Comparison of ENCODE assay signal across 21 cellular contexts in genomic region chr20:23396961-23397620, GRCh38. TPM values are rescaled to one million over a fixed set of nuclear protein-coding genes. Genes with fewer than 3 reads are reported as not detected.
DNase-seq lines count a peak whose midpoint lies in the region; ATAC-seq, FAIRE-seq and TF ChIP-seq lines count a peak whose summit lies in the region.
"Had no signal": no experiment of that assay in that cellular context is flagged by ENCODE, and none has a peak within 500 bp of the region (broad histone marks: within the 10 kb centered on the region; RNA-seq: fewer than 3 reads in every experiment).

No MANE protein-coding gene starts in this region.

- H3K9me3 ChIP-seq in A673 (ENCODE audit: low read depth, low read length, poor library complexity, severe bottlenecking) (no peaks in the 10 kb centered on the region), T-helper 17 cell (ENCODE audit: control insufficient read depth, low read length, poor library complexity, severe bottlenecking) (no peaks in the 10 kb centered on the region), endothelial cell of umbilical vein (replicated peaks; ENCODE audit: control insufficient read depth, insufficient read depth, low read length) (no peaks in the 10 kb centered on the region)
- H3K9me3 ChIP-seq: gastroesophageal sphincter had no signal

- no peak overlapping the region for H3K9ac ChIP-seq in endothelial cell of umbilical vein (replicated peaks; ENCODE audit: extremely low read depth, insufficient read depth, low read length)

- intact Hi-C loops in A673 (cut with micrococcal nuclease; ENCODE audit: unreplicated experiment) (no loop called here), endothelial cell of umbilical vein (cut with micrococcal nuclease) (loop anchor here (1.0 kb wide), 1 partner anchor 35 kb away; the partner anchor contains the start of gene GZF1)

- no peaks in the 10 kb centered on the region for H3K27me3 Mint-ChIP-seq in T-helper 17 cell

- DNase-seq in A673 (ENCODE audit: low spot score) (peak; percentile 6), EH (ENCODE audit: low read depth) (peak; percentile 47), T-helper 17 cell (no peak), endothelial cell of umbilical vein (ENCODE audit: low read depth, low spot score) (peak; percentile 20), NCI-H2227 treated with DMSO at 0.1 percent for 48 hours (lab: John Stamatoyannopoulos, UW) (no peak), NCI-H2227 (lab: John Stamatoyannopoulos, UW; ENCODE audit: unreplicated experiment) (no peak)
- DNase-seq in central memory CD4-positive, alpha-beta T cell, result no peak
- DNase-seq: activated naive CD4-positive, alpha-beta T cell; DMS53; KBM-7; NCI-H1417; nephron progenitor cell had no signal

- ATAC-seq in T-helper 17 cell (no peak), HG02678 (IDR thresholded peaks at IDR 0.05; ENCODE audit: unreplicated experiment) (no peak)
- ATAC-seq: gastroesophageal sphincter had no signal

- no peak overlapping the region for H3K4me2 ChIP-seq in endothelial cell of umbilical vein (ENCODE audit: insufficient read depth, low read length)

- H3K4me3 Mint-ChIP-seq in T-helper 17 cell, result no peak overlapping the region
- H3K4me3 Mint-ChIP-seq: nephron progenitor cell had no signal

- no peaks in the 10 kb centered on the region for H4K20me1 ChIP-seq in endothelial cell of umbilical vein (replicated peaks; ENCODE audit: control insufficient read depth, extremely low read depth, insufficient read depth, low read length)

- H3K79me2 ChIP-seq in endothelial cell of umbilical vein (ENCODE audit: control insufficient read depth, insufficient read depth, low read length), result peaks cover 16% of the 10 kb centered on the region

- FAIRE-seq in endothelial cell of umbilical vein (lab: Jason Lieb, UNC), result peak; percentile 66
- FAIRE-seq: bronchial epithelial cell had no signal

- H3K27ac Mint-ChIP-seq in T-helper 17 cell, result peak overlapping the region; percentile 71

- no peaks in the 10 kb centered on the region for H3K27me3 ChIP-seq in A673 (replicated peaks; ENCODE audit: insufficient read depth, low read depth, low read length, poor library complexity)
- H3K27me3 ChIP-seq in endothelial cell of umbilical vein (ENCODE audit: control insufficient read depth in 2 of 2, insufficient read depth in 2 of 2, low read length in 2 of 2), result no peaks in the 10 kb centered on the region
- H3K27me3 ChIP-seq: gastroesophageal sphincter had no signal

- H3K27ac ChIP-seq in A673 (ENCODE audit: low read depth, low read length, poor library complexity, severe bottlenecking), result no peak overlapping the region
- peak overlapping the region; percentile 74 for H3K27ac ChIP-seq in endothelial cell of umbilical vein (ENCODE audit: insufficient read depth, low read depth, low read length)
- H3K27ac ChIP-seq: gastroesophageal sphincter, HL-60 had no signal

- no peak overlapping the region for H2AFZ ChIP-seq in endothelial cell of umbilical vein (ENCODE audit: low read depth, low read length)

- no peaks in the 10 kb centered on the region for H3K9me1 ChIP-seq in endothelial cell of umbilical vein (replicated peaks; ENCODE audit: control insufficient read depth, extremely low read depth, insufficient read depth, low read length)

- dilution Hi-C loops in endothelial cell of umbilical vein (cut with MboI; ENCODE audit: extremely low pct_ligation_motif_present, low sequenced_read_pairs), result no loop called here

- H3K4me1 Mint-ChIP-seq in T-helper 17 cell, result peaks cover 20% of the 10 kb centered on the region

- no peak for TF ChIP-seq POLR2A in endothelial cell of umbilical vein (IDR thresholded peaks at IDR 0.05; ENCODE audit: low read depth, low read length)

- CTCF ChIA-PET in A673 (lab: Charles Lee) (no interaction called here), endothelial cell of umbilical vein (lab: Charles Lee) (interaction anchor here (0.7 to 2.1 kb wide), 4 partner anchors 11 to 47 kb away, joined by 3 to 9 read pairs (median 4); partner anchors contain the start of gene NAPB)

- TF ChIP-seq CTCF in A673 (conservative IDR thresholded peaks at IDR 0.05; ENCODE audit: low read depth, low read length), result no peak
- no peak for TF ChIP-seq CTCF in endothelial cell of umbilical vein (IDR thresholded peaks at IDR 0.05; ENCODE audit: extremely low read depth in 1 of 2, insufficient read depth in 1 of 2, low read depth in 1 of 2, low read length in 2 of 2)

- no peak overlapping the region for H3K4me3 ChIP-seq in A673 (ENCODE audit: low read depth, low read length, poor library complexity, severe bottlenecking)
- no peak overlapping the region for H3K4me3 ChIP-seq in endothelial cell of umbilical vein (replicated peaks in 1 of 3; ENCODE audit: insufficient read depth in 1 of 3, low read depth in 1 of 3, low read length in 3 of 3)
- H3K4me3 ChIP-seq: gastroesophageal sphincter, lung had no signal

- H3K36me3 ChIP-seq in A673 (ENCODE audit: insufficient read depth, low read length, poor library complexity, severe bottlenecking) (peaks cover 18% of the 10 kb centered on the region), endothelial cell of umbilical vein (ENCODE audit: control insufficient read depth in 2 of 2, extremely low read depth in 1 of 2, insufficient read depth in 2 of 2, low read length in 2 of 2) (peaks cover 10 to 18% of the 10 kb centered on the region in 2 experiments)

- H3K36me3 Mint-ChIP-seq in T-helper 17 cell (ENCODE audit: low read depth), result peaks cover 19% of the 10 kb centered on the region

- POLR2A ChIA-PET in A673 (lab: Charles Lee; ENCODE audit: low non-redundant PET), result no interaction called here
- POLR2A ChIA-PET in endothelial cell of umbilical vein (lab: Charles Lee), result no interaction called here

- BruUV-seq in A673 (replicated peaks; lab: Mats Ljungman, UMichigan), result no TSS peak
- BruUV-seq in endothelial cell of umbilical vein (replicated peaks; lab: Mats Ljungman, UMichigan), result no TSS peak

- H3K4me1 ChIP-seq in A673 (ENCODE audit: insufficient read depth, low read length, poor library complexity, severe bottlenecking), result no peaks in the 10 kb centered on the region
- peaks cover 17% of the 10 kb centered on the region for H3K4me1 ChIP-seq in endothelial cell of umbilical vein (ENCODE audit: control insufficient read depth, extremely low read depth, insufficient read depth, low read length)

RNA-seq across cellular contexts. Expression of gene NAPB, which starts 24.2 kb away (rescaled TPM):
- 9.6 and 11.6 TPM in 2 replicates for total RNA-seq in A673 (2021)
- total RNA-seq in T-helper 17 cell, result 10 to 100 TPM in 1 of 2 donors, 1 to 10 TPM in 1; 8.5 to 12.3 TPM
- total RNA-seq in endothelial cell of umbilical vein, result 8.1 and 10.1 TPM in 2 replicates
- polyA plus RNA-seq in endothelial cell of umbilical vein, result 3.2 and 4.7 TPM in 2 replicates
- 2.1 and 2.4 TPM in 2 replicates for polyA plus RNA-seq in endothelial cell of umbilical vein (2011; cell fraction: cytosol; rRNA removed)
- 17.3 and 23.8 TPM in 2 replicates for polyA plus RNA-seq in endothelial cell of umbilical vein (2011; cell fraction: nucleus; rRNA removed)
- polyA plus RNA-seq in endothelial cell of umbilical vein (2012), result 4.6 and 5.4 TPM in 2 replicates
- polyA minus RNA-seq in endothelial cell of umbilical vein, result 4.7 and 8.5 TPM in 2 replicates
- polyA minus RNA-seq in endothelial cell of umbilical vein (2011; cell fraction: cytosol; rRNA and poly(A)+ RNA removed), result 2.7 TPM
- 13.8 and 17.3 TPM in 2 replicates for polyA minus RNA-seq in endothelial cell of umbilical vein (2011; cell fraction: nucleus; rRNA and poly(A)+ RNA removed)

RNA-seq across cellular contexts. Expression of gene GZF1, which starts 35.1 kb away (rescaled TPM):
- total RNA-seq in A673 (2021) (13.7 and 14.0 TPM in 2 replicates), T-helper 17 cell (10 to 100 TPM; 27.7 to 28.5 TPM), endothelial cell of umbilical vein (10.0 and 12.5 TPM in 2 replicates)
- polyA plus RNA-seq in endothelial cell of umbilical vein, result 9.7 and 19.6 TPM in 2 replicates
- 9.3 and 14.4 TPM in 2 replicates for polyA plus RNA-seq in endothelial cell of umbilical vein (2011; cell fraction: cytosol; rRNA removed)
- 29.8 and 58.4 TPM in 2 replicates for polyA plus RNA-seq in endothelial cell of umbilical vein (2011; cell fraction: nucleus; rRNA removed)
- 8.6 and 11.6 TPM in 2 replicates for polyA plus RNA-seq in endothelial cell of umbilical vein (2012)
- polyA minus RNA-seq in endothelial cell of umbilical vein, result 48.7 and 50.8 TPM in 2 replicates
- polyA minus RNA-seq in endothelial cell of umbilical vein (2011; cell fraction: cytosol; rRNA and poly(A)+ RNA removed), result 19.0 TPM
- polyA minus RNA-seq in endothelial cell of umbilical vein (2011; cell fraction: nucleus; rRNA and poly(A)+ RNA removed), result 27.7 and 30.5 TPM in 2 replicates

RNA-seq across cellular contexts. Expression of gene CSTL1, which starts 42.4 kb away (rescaled TPM):
- total RNA-seq in A673 (2021) (not detected in 2 replicates), T-helper 17 cell (not detected), endothelial cell of umbilical vein (not detected in 2 replicates)
- polyA plus RNA-seq in endothelial cell of umbilical vein, result not detected in 2 replicates
- not detected in 2 replicates for polyA plus RNA-seq in endothelial cell of umbilical vein (2011; cell fraction: cytosol; rRNA removed)
- not detected in 2 replicates for polyA plus RNA-seq in endothelial cell of umbilical vein (2011; cell fraction: nucleus; rRNA removed)
- not detected in 2 replicates for polyA plus RNA-seq in endothelial cell of umbilical vein (2012)
- not detected in 2 replicates for polyA minus RNA-seq in endothelial cell of umbilical vein
- not detected for polyA minus RNA-seq in endothelial cell of umbilical vein (2011; cell fraction: cytosol; rRNA and poly(A)+ RNA removed)
- not detected in 2 replicates for polyA minus RNA-seq in endothelial cell of umbilical vein (2011; cell fraction: nucleus; rRNA and poly(A)+ RNA removed)
- total RNA-seq: bronchial epithelial cell, gastroesophageal sphincter, lung, NCI-H460, OCI-LY7, renal cortical epithelial cell had no signal
- polyA plus RNA-seq: BJ, lung had no signal

RNA-seq across cellular contexts. Expression of gene NXT1, which starts 46.5 kb away (rescaled TPM):
- 32.1 and 34.4 TPM in 2 replicates for total RNA-seq in A673 (2021)
- 10 to 100 TPM; 77.5 to 77.6 TPM for total RNA-seq in T-helper 17 cell
- 27.1 and 28.5 TPM in 2 replicates for total RNA-seq in endothelial cell of umbilical vein
- 39.2 and 40.2 TPM in 2 replicates for polyA plus RNA-seq in endothelial cell of umbilical vein
- 34.6 and 43.2 TPM in 2 replicates for polyA plus RNA-seq in endothelial cell of umbilical vein (2011; cell fraction: cytosol; rRNA removed)
- polyA plus RNA-seq in endothelial cell of umbilical vein (2011; cell fraction: nucleus; rRNA removed), result 17.9 and 19.9 TPM in 2 replicates
- 28.4 and 32.3 TPM in 2 replicates for polyA plus RNA-seq in endothelial cell of umbilical vein (2012)
- polyA minus RNA-seq in endothelial cell of umbilical vein, result 18.0 and 19.8 TPM in 2 replicates
- polyA minus RNA-seq in endothelial cell of umbilical vein (2011; cell fraction: cytosol; rRNA and poly(A)+ RNA removed), result 12.4 TPM
- polyA minus RNA-seq in endothelial cell of umbilical vein (2011; cell fraction: nucleus; rRNA and poly(A)+ RNA removed), result 6.6 TPM in 2 replicates

RNA-seq across cellular contexts. Expression of gene CST11, which starts 55.6 kb away (rescaled TPM):
- total RNA-seq in A673 (2021) (not detected in 2 replicates), T-helper 17 cell (not detected), endothelial cell of umbilical vein (not detected in 2 replicates)
- polyA plus RNA-seq in endothelial cell of umbilical vein, result not detected in 2 replicates
- polyA plus RNA-seq in endothelial cell of umbilical vein (2011; cell fraction: cytosol; rRNA removed), result not detected in 2 replicates
- polyA plus RNA-seq in endothelial cell of umbilical vein (2011; cell fraction: nucleus; rRNA removed), result not detected in 2 replicates
- not detected in 2 replicates for polyA plus RNA-seq in endothelial cell of umbilical vein (2012)
- polyA minus RNA-seq in endothelial cell of umbilical vein, result not detected in 2 replicates
- polyA minus RNA-seq in endothelial cell of umbilical vein (2011; cell fraction: cytosol; rRNA and poly(A)+ RNA removed), result not detected
- not detected in 2 replicates for polyA minus RNA-seq in endothelial cell of umbilical vein (2011; cell fraction: nucleus; rRNA and poly(A)+ RNA removed)
- total RNA-seq: bronchial epithelial cell, gastroesophageal sphincter, lung, NCI-H460, OCI-LY7, renal cortical epithelial cell had no signal
- polyA plus RNA-seq: BJ, lung had no signal

Comparison
In these comparisons a context has a peak if more than half of its experiments do, and no peak if none do; other contexts are left out.
1. DNase-seq: peak in A673 (single experiment), EH (single experiment) and endothelial cell of umbilical vein (single experiment); none in T-helper 17 cell (0 of 3), central memory CD4-positive, alpha-beta T cell (single experiment), NCI-H2227 treated with DMSO at 0.1 percent for 48 hours (single experiment) and NCI-H2227 (single experiment).